In genomic region chr19:57613941-57614743, GRCh38 we compare ENCODE assay signal across 8 cellular contexts. TPM values are rescaled to one million over a fixed set of nuclear protein-coding genes. Genes with fewer than 3 reads are reported as not detected.
A peak's percentile ranks its signal among the peaks of the same experiment; 100 is the strongest.
DNase-seq lines count a peak whose midpoint lies in the region; ATAC-seq, FAIRE-seq and TF ChIP-seq lines count a peak whose summit lies in the region.

Gene ZNF134 (plus strand): TSS chr19:57614242. CDS start chr19:57619469, 5,227 bp downstream.

- no peaks in the 10 kb centered on the region for H3K27me3 ChIP-seq in aorta (ENCODE audit: control insufficient read depth in 1 of 2, insufficient read depth in 2 of 2, low read length in 1 of 2)

- peaks cover 34% of the 10 kb centered on the region for H3K9me3 ChIP-seq in aorta (ENCODE audit: control insufficient read depth, low read length)

- intact Hi-C loops in aorta (cut with DNase I): loop anchor here in 1 of 2 donors (5.0 kb wide), 1 partner anchor 68 kb away; the partner anchor contains the start of gene ZNF551

- peaks cover 11 to 29% of the 10 kb centered on the region in 2 donors for H3K36me3 ChIP-seq in aorta (ENCODE audit: control insufficient read depth in 1 of 2, insufficient read depth in 2 of 2, low read length in 1 of 2)

- H3K4me3 ChIP-seq in astrocyte of the cerebellum (ENCODE audit: low read depth, low read length) (peak within 1 kb of the TSS; percentile 80), aorta (ENCODE audit: low read length in 2 of 2) (peak within 1 kb of the TSS; percentile 46 to 65)

- no peak within 1 kb of the TSS for H3K27ac ChIP-seq in aorta (ENCODE audit: low read depth in 1 of 2, low read length in 2 of 2)

- DNase-seq in GM12891 (ENCODE audit: insufficient read length, low spot score): peak; percentile 91
- DNase-seq in NCI-H187 (lab: John Stamatoyannopoulos, UW): peak; percentile 60 to 69
- DNase-seq in T-helper 22 cell (ENCODE audit: low read depth): peak; percentile 71
- peak; percentile 80 for DNase-seq in astrocyte of the cerebellum (ENCODE audit: low read depth)
- DNase-seq in hippocampal formation (lab: John Stamatoyannopoulos, UW): peak; percentile 74 to 75
- DNase-seq in renal cortical epithelial cell (ENCODE audit: low read depth): peak; percentile 87
- peak; percentile 95 to 97 for DNase-seq in aorta

- 1 to 2% methylated on average over 64 of the region's 64 CpGs for WGBS in aorta, 2 donors

- peak; percentile 64 for TF ChIP-seq POLR2A in GM12891 (IDR thresholded peaks at IDR 0.05; ENCODE audit: low read depth, low read length)

- ATAC-seq in HG02840 (IDR thresholded peaks at IDR 0.05; ENCODE audit: low FRiP score, unreplicated experiment) (peak; percentile 93), aorta (ENCODE audit: low FRiP score) (peak; percentile 97)

- H3K4me1 ChIP-seq in aorta (ENCODE audit: control insufficient read depth in 1 of 2, insufficient read depth in 2 of 2, low read length in 2 of 2): no peaks in the 10 kb centered on the region

- in situ Hi-C loops in astrocyte of the cerebellum (cut with HindIII; ENCODE audit: low sequenced_read_pairs): no loop called here

- no peak for TF ChIP-seq CTCF in astrocyte of the cerebellum (IDR thresholded peaks at IDR 0.05; ENCODE audit: low read depth, low read length, missing control alignments)

- peak; percentile 93 for FAIRE-seq in GM12891 (lab: Jason Lieb, UNC)

TF ChIP-seq in GM12891, 5 proteins besides CTCF, POLR2A, EP300 and RAD21:
- peak; percentile 85 for TF ChIP-seq POLR2AphosphoS5 (IDR thresholded peaks at IDR 0.05; ENCODE audit: low read depth, low read length)
- TF ChIP-seq PAX5 (IDR thresholded peaks at IDR 0.05; ENCODE audit: insufficient read depth, low read length, severe bottlenecking): no peak
- TF ChIP-seq TAF1 (IDR thresholded peaks at IDR 0.05; ENCODE audit: low read depth, low read length): peak; percentile 58

RNA-seq across cellular contexts. Expression of gene ZNF134, which starts in this region (rescaled TPM):
- 8.9 TPM for polyA plus RNA-seq in GM12891 (2012; ENCODE audit: low read depth, missing spikeins)
- 15.6 and 23.8 TPM in 2 replicates for total RNA-seq in renal cortical epithelial cell
- 10 to 100 TPM; 13.1 to 16.6 TPM for total RNA-seq in aorta
- 1 to 10 TPM; 2.4 to 8.1 TPM for polyA plus RNA-seq in aorta
